Comparison of ENCODE assay signal across 1 cellular context in genomic region chr11:3104961-3105790, GRCh38.
TF ChIP-seq lines count a peak whose summit lies in the region.

No MANE protein-coding gene starts in this region.

TF ChIP-seq in HepG2, 621 proteins besides CTCF, POLR2A, EP300 and RAD21:
- TF ChIP-seq POGK (CRISPR knock-in tag; conservative IDR thresholded peaks at IDR 0.05) (no peak), ZNF768 (CRISPR knock-in tag; IDR thresholded peaks at IDR 0.05) (peak; percentile 77; the same call in 1 of the 2 replicates)
